22 cellular contexts compared by ENCODE assay signal in the genomic region with DNA sequence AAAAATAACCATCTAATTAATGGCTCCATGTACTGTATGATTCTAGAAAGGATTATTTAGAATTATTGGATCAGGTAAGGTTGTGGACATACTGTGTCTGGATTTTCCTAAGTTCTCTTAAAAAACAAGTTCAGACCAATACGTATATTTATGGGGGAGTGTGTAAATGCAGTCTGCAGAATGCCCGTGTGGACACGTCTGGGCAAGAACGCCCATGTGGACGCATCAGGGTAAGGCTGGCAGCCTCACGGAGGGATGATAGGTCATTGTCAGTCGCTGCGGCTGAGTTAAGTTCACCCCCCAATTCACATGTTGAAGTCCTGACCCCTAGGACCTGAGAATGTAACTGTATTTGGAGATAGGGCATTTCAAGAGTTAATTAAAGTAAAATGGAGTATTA.
DNase-seq lines count a peak whose midpoint lies in the region; ATAC-seq and TF ChIP-seq lines count a peak whose summit lies in the region.
"Had no signal": no experiment of that assay in that cellular context is flagged by ENCODE, and none has a peak within 500 bp of the region (broad histone marks: within the 10 kb centered on the region; RNA-seq: fewer than 3 reads in every experiment).

No MANE protein-coding gene starts in this region.

- H4K8ac ChIP-seq in H9 (replicated peaks; ENCODE audit: insufficient read length, low read depth, low read length) (no peak overlapping the region), neuronal stem cell (ENCODE audit: low read depth, low read length) (no peak overlapping the region)

- no peak overlapping the region for H3T11ph ChIP-seq in H9 (ENCODE audit: low read length)

- no peak overlapping the region for H2AFZ ChIP-seq in H9 (ENCODE audit: low read length)
- no peak overlapping the region for H2AFZ ChIP-seq in neuronal stem cell (ENCODE audit: low read length)

- no peak overlapping the region for H3K9ac ChIP-seq in BLaER1 treated with 17β-estradiol and CSF1 and Interleukin-3, amounts not matched to agents 10 nM and 100 nM
- H3K9ac ChIP-seq in H9 (ENCODE audit: extremely low read depth, insufficient read length, low read length) = no peak overlapping the region
- H3K9ac ChIP-seq in neuronal stem cell (ENCODE audit: low read depth, low read length, poor library complexity) = no peak overlapping the region

- no peak for ATAC-seq in GM18519 (IDR thresholded peaks at IDR 0.05; ENCODE audit: low FRiP score, unreplicated experiment)
- ATAC-seq: HCT116, Panc1 had no signal

- no peaks in the 10 kb centered on the region for H3K27me3 ChIP-seq in BLaER1 treated with 17β-estradiol and CSF1 and Interleukin-3, amounts not matched to agents 10 nM and 100 nM
- H3K27me3 ChIP-seq in H9 (ENCODE audit: insufficient read depth, low read length) (no peaks in the 10 kb centered on the region), neuronal stem cell (ENCODE audit: control insufficient read depth in 3 of 3, insufficient read depth in 3 of 3, low read depth in 1 of 3, low read length in 3 of 3) (no peaks in the 10 kb centered on the region), A673 (replicated peaks; ENCODE audit: insufficient read depth, low read depth, low read length, poor library complexity) (peaks cover 58% of the 10 kb centered on the region)

- no TSS peak for BruUV-seq in A673 (replicated peaks; lab: Mats Ljungman, UMichigan)

- DNase-seq in H9 (peak; percentile 7), epithelial cell of prostate (ENCODE audit: low read depth, low spot score) (peak; percentile 12), neuronal stem cell (ENCODE audit: low spot score) (no peak), foreskin fibroblast (no peak), A673 (ENCODE audit: low spot score) (no peak)
- DNase-seq: CD4-positive, CD25-positive, alpha-beta regulatory T cell; DMS153; NCI-H1092; NCI-H1417 treated with DMSO at 0.1 percent for 48 hours; NCI-H1694 treated with DMSO at 0.1 percent for 48 hours; NCI-H2081; NCI-H2227 treated with DMSO at 0.1 percent for 48 hours; NCI-H510A; NCI-H69; SIG-M5 had no signal

- H4K5ac ChIP-seq in H9 (ENCODE audit: insufficient read length, low read depth, low read length) = no peak overlapping the region

- intact Hi-C loops in A673 (cut with micrococcal nuclease; ENCODE audit: unreplicated experiment) = no loop called here

- H2BK12ac ChIP-seq in H9 (ENCODE audit: insufficient read length, low read depth, low read length) = no peak overlapping the region
- H2BK12ac ChIP-seq in neuronal stem cell (ENCODE audit: low read length) = no peak overlapping the region

- H3K56ac ChIP-seq in H9 (ENCODE audit: insufficient read length, low read depth, low read length) = no peak overlapping the region

- no peak overlapping the region for H3K27ac Mint-ChIP-seq in H9
- H3K27ac Mint-ChIP-seq: B cell; CD4-positive, CD25-positive, alpha-beta regulatory T cell had no signal

- TF ChIP-seq CTCF in H9 (conservative IDR thresholded peaks at IDR 0.05) (no peak), foreskin fibroblast (IDR thresholded peaks at IDR 0.05; ENCODE audit: low read depth, low read length) (no peak), A673 (conservative IDR thresholded peaks at IDR 0.05; ENCODE audit: low read depth, low read length) (no peak)

- no peaks in the 10 kb centered on the region for H3K79me1 ChIP-seq in H9 (ENCODE audit: insufficient read depth, low read depth, low read length, poor library complexity, severe bottlenecking)
- H3K79me1 ChIP-seq in neuronal stem cell (ENCODE audit: low read depth, low read length) = no peaks in the 10 kb centered on the region

- H3K36me3 ChIP-seq in BLaER1 treated with 17β-estradiol and CSF1 and Interleukin-3, amounts not matched to agents 10 nM and 100 nM = no peaks in the 10 kb centered on the region
- H3K36me3 ChIP-seq in neuronal stem cell (replicated peaks in 1 of 2; ENCODE audit: control insufficient read depth in 2 of 2, insufficient read depth in 2 of 2, low read length in 2 of 2) (no peaks in the 10 kb centered on the region), A673 (ENCODE audit: insufficient read depth, low read length, poor library complexity, severe bottlenecking) (no peaks in the 10 kb centered on the region)

- H3K9me3 Mint-ChIP-seq in H9 = no peaks in the 10 kb centered on the region

- H2BK15ac ChIP-seq in H9 (ENCODE audit: low read depth, low read length) = no peak overlapping the region
- no peak overlapping the region for H2BK15ac ChIP-seq in neuronal stem cell (ENCODE audit: low read length)

- CTCF ChIA-PET in A673 (lab: Charles Lee) = no interaction called here

- no peak overlapping the region for H3K23ac ChIP-seq in H9 (ENCODE audit: insufficient read length, low read depth, low read length)
- H3K23ac ChIP-seq in neuronal stem cell (ENCODE audit: low read depth, low read length, poor library complexity) = no peak overlapping the region

- H2BK120ac ChIP-seq in H9 (ENCODE audit: low read depth, low read length, poor library complexity, severe bottlenecking) (no peak overlapping the region), neuronal stem cell (ENCODE audit: low read depth, low read length) (no peak overlapping the region)

- H3K4me1 Mint-ChIP-seq in H9 = peaks cover 8 to 12% of the 10 kb centered on the region in 2 experiments
- H3K4me1 Mint-ChIP-seq: B cell; CD4-positive, CD25-positive, alpha-beta regulatory T cell had no signal

- no peaks in the 10 kb centered on the region for H3K79me2 ChIP-seq in H9 (ENCODE audit: insufficient read depth, low read length)

- H4K91ac ChIP-seq in H9 (ENCODE audit: insufficient read length, low read depth, low read length) (no peak overlapping the region), neuronal stem cell (ENCODE audit: low read depth, low read length, poor library complexity) (no peak overlapping the region)

- H3K9me3 ChIP-seq in BLaER1 treated with 17β-estradiol and CSF1 and Interleukin-3, amounts not matched to agents 10 nM and 100 nM (replicated peaks in 1 of 11) = no peaks in the 10 kb centered on the region; a peak in 1 of 22 replicates
- H3K9me3 ChIP-seq in H9 (ENCODE audit: control insufficient read depth, low read depth, low read length) (no peaks in the 10 kb centered on the region), neuronal stem cell (replicated peaks in 1 of 2; ENCODE audit: control insufficient read depth in 2 of 2, insufficient read depth in 1 of 2, low read depth in 1 of 2, low read length in 2 of 2) (no peaks in the 10 kb centered on the region), A673 (ENCODE audit: low read depth, low read length, poor library complexity, severe bottlenecking) (no peaks in the 10 kb centered on the region)

- H2AK5ac ChIP-seq in H9 (ENCODE audit: insufficient read length, low read length) = no peak overlapping the region
- no peak overlapping the region for H2AK5ac ChIP-seq in neuronal stem cell (ENCODE audit: low read depth, low read length)

- peak overlapping the region; percentile 45 to 81 (median 69) for H3K4me2 ChIP-seq in BLaER1 treated with 17β-estradiol and CSF1 and Interleukin-3, amounts not matched to agents 10 nM and 100 nM
- no peak overlapping the region for H3K4me2 ChIP-seq in H9 (ENCODE audit: insufficient read depth, insufficient read length, low read length)
- no peak overlapping the region for H3K4me2 ChIP-seq in neuronal stem cell (ENCODE audit: insufficient read depth, low read length, poor library complexity, severe bottlenecking)

- no peak overlapping the region for H2BK5ac ChIP-seq in H9 (ENCODE audit: insufficient read length, low read length)
- no peak overlapping the region for H2BK5ac ChIP-seq in neuronal stem cell (ENCODE audit: low read length)

- no peak overlapping the region for H3K27ac ChIP-seq in BLaER1 treated with 17β-estradiol and CSF1 and Interleukin-3, amounts not matched to agents 10 nM and 100 nM
- no peak overlapping the region for H3K27ac ChIP-seq in H9 (ENCODE audit: insufficient read length, low read depth, low read length)
- no peak overlapping the region for H3K27ac ChIP-seq in epithelial cell of prostate
- H3K27ac ChIP-seq in neuronal stem cell (replicated peaks; ENCODE audit: low read length) = no peak overlapping the region
- H3K27ac ChIP-seq in A673 (ENCODE audit: low read depth, low read length, poor library complexity, severe bottlenecking) = no peak overlapping the region
- H3K27ac ChIP-seq: HL-60, SK-N-MC had no signal

- H3K4me3 Mint-ChIP-seq in H9 = no peak overlapping the region
- H3K4me3 Mint-ChIP-seq: B cell; CD4-positive, CD25-positive, alpha-beta regulatory T cell had no signal

- H3K4me3 ChIP-seq in BLaER1 treated with 17β-estradiol and CSF1 and Interleukin-3, amounts not matched to agents 10 nM and 100 nM = no peak overlapping the region
- H3K4me3 ChIP-seq in neuronal stem cell (ENCODE audit: low read length in 2 of 2) (no peak overlapping the region), foreskin fibroblast (ENCODE audit: low read depth in 1 of 2, low read length in 2 of 2) (no peak overlapping the region), A673 (ENCODE audit: low read depth, low read length, poor library complexity, severe bottlenecking) (no peak overlapping the region)
- H3K4me3 ChIP-seq: SK-N-MC had no signal

- no peak overlapping the region for H3K4ac ChIP-seq in H9 (ENCODE audit: low read depth, low read length)
- no peak overlapping the region for H3K4ac ChIP-seq in neuronal stem cell (ENCODE audit: low read length)

- no peak overlapping the region for H2BK20ac ChIP-seq in H9 (ENCODE audit: low read depth, low read length, poor library complexity, severe bottlenecking)

- no peaks in the 10 kb centered on the region for H3K36me3 Mint-ChIP-seq in H9 (ENCODE audit: insufficient read depth in 1 of 3, low read depth in 3 of 3)
- H3K36me3 Mint-ChIP-seq: CD4-positive, CD25-positive, alpha-beta regulatory T cell had no signal

- POLR2A ChIA-PET in A673 (lab: Charles Lee; ENCODE audit: low non-redundant PET) = no interaction called here

- H3K14ac ChIP-seq in H9 (ENCODE audit: insufficient read depth, low read length) (no peak overlapping the region), neuronal stem cell (ENCODE audit: low read length) (no peak overlapping the region)

- WGBS in H9 (ENCODE audit: extremely low coverage, insufficient read length, low lambda C conversion rate) = no CpG with 5 or more reads among the region's 8 CpGs
- no CpG with 5 or more reads among the region's 8 CpGs for WGBS in neuronal stem cell (ENCODE audit: extremely low coverage in 2 of 2, insufficient read length in 2 of 2, insufficient replicate concordance in 1 of 2), 2 donors

- no peak overlapping the region for H3K18ac ChIP-seq in H9 (ENCODE audit: insufficient read length, low read depth, low read length)
- peak overlapping the region; percentile 67 for H3K18ac ChIP-seq in neuronal stem cell (ENCODE audit: low read length)

- H3K4me1 ChIP-seq in BLaER1 treated with 17β-estradiol and CSF1 and Interleukin-3, amounts not matched to agents 10 nM and 100 nM = peaks cover 33 to 37% (median 35%) of the 10 kb centered on the region in 10 experiments
- H3K4me1 ChIP-seq in H9 (ENCODE audit: insufficient read depth, low read length) (no peaks in the 10 kb centered on the region), neuronal stem cell (ENCODE audit: control insufficient read depth in 2 of 2, insufficient read depth in 1 of 2, low read depth in 1 of 2, low read length in 2 of 2) (peaks cover 0 to 6% of the 10 kb centered on the region in 2 donors), A673 (ENCODE audit: insufficient read depth, low read length, poor library complexity, severe bottlenecking) (no peaks in the 10 kb centered on the region)

- H3K27me3 Mint-ChIP-seq in H9 (ENCODE audit: low read depth) = no peaks in the 10 kb centered on the region; the same call in none of the 2 replicates
- H3K27me3 Mint-ChIP-seq: CD4-positive, CD25-positive, alpha-beta regulatory T cell had no signal

- no peaks in the 10 kb centered on the region for H4K20me1 ChIP-seq in BLaER1 treated with 17β-estradiol and CSF1 and Interleukin-3, amounts not matched to agents 10 nM and 100 nM
- H4K20me1 ChIP-seq in H9 (ENCODE audit: control insufficient read depth, insufficient read depth, insufficient read length) = no peaks in the 10 kb centered on the region

- H3K23me2 ChIP-seq in H9 (ENCODE audit: insufficient read length, low read depth, low read length, poor library complexity, severe bottlenecking) = no peaks in the 10 kb centered on the region

Comparison
In these comparisons a context has a peak if more than half of its experiments do, and no peak if none do; other contexts are left out.
1. H3K4me2 ChIP-seq: peak in BLaER1 treated with 17β-estradiol and CSF1 and Interleukin-3, amounts not matched to agents 10 nM and 100 nM (11 of 11); none in H9 (single experiment) and neuronal stem cell (single experiment).
2. DNase-seq: peak in H9 (single experiment) and epithelial cell of prostate (single experiment); none in neuronal stem cell (single experiment), foreskin fibroblast (0 of 2) and A673 (single experiment).